In the genomic region with DNA sequence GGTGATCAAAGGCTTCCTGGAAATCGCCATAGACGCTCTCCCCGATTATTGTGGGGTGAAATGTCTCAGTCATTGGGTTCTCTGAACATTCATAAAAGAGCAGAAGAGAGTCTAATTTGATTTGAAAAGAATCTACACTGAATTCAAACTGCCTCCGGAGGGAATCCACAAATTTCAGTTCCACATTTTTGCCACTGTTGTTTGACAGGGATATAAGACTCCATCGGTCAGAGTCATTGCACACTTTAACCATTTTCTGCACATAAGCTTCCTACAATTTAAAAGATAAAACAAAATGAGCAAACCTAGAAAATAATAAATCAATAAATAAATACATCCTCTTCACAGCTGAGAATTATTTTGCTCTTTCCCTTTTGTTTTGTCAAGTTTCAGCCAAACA, we compare ENCODE assay signal across 1 cellular context.
TF ChIP-seq lines count a peak whose summit lies in the region.

No MANE protein-coding gene starts in this region.

TF ChIP-seq in SK-N-SH treated with all-trans-retinoic acid at 6 μM for 48 hours, 23 proteins besides CTCF, POLR2A, EP300 and RAD21 (continued from another document):
- TF ChIP-seq, protein P1, sequence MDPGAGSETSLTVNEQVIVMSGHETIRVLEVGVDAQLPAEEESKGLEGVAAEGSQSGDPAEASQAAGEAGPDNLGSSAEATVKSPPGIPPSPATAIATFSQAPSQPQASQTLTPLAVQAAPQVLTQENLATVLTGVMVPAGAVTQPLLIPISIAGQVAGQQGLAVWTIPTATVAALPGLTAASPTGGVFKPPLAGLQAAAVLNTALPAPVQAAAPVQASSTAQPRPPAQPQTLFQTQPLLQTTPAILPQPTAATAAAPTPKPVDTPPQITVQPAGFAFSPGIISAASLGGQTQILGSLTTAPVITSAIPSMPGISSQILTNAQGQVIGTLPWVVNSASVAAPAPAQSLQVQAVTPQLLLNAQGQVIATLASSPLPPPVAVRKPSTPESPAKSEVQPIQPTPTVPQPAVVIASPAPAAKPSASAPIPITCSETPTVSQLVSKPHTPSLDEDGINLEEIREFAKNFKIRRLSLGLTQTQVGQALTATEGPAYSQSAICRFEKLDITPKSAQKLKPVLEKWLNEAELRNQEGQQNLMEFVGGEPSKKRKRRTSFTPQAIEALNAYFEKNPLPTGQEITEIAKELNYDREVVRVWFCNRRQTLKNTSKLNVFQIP (CRISPR knock-in tag; IDR thresholded peaks at IDR 0.05; ENCODE audit: borderline replicate concordance, low read depth), result no peak
- no peak for TF ChIP-seq PPARA (CRISPR knock-in tag; IDR thresholded peaks at IDR 0.05; ENCODE audit: borderline replicate concordance)
- TF ChIP-seq GLIS3 (CRISPR knock-in tag; IDR thresholded peaks at IDR 0.05), result no peak
- TF ChIP-seq ZNF70 (CRISPR knock-in tag; IDR thresholded peaks at IDR 0.05), result no peak
- no peak for TF ChIP-seq ARNTL (CRISPR knock-in tag; IDR thresholded peaks at IDR 0.05; ENCODE audit: borderline replicate concordance, low read depth)
- TF ChIP-seq, protein P2, sequence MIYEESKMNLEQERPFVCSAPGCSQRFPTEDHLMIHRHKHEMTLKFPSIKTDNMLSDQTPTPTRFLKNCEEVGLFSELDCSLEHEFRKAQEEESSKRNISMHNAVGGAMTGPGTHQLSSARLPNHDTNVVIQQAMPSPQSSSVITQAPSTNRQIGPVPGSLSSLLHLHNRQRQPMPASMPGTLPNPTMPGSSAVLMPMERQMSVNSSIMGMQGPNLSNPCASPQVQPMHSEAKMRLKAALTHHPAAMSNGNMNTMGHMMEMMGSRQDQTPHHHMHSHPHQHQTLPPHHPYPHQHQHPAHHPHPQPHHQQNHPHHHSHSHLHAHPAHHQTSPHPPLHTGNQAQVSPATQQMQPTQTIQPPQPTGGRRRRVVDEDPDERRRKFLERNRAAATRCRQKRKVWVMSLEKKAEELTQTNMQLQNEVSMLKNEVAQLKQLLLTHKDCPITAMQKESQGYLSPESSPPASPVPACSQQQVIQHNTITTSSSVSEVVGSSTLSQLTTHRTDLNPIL (CRISPR knock-in tag; IDR thresholded peaks at IDR 0.05; ENCODE audit: low read depth), result no peak
- TF ChIP-seq ISL1 (CRISPR knock-in tag; IDR thresholded peaks at IDR 0.05), result no peak
- TF ChIP-seq, protein P3, sequence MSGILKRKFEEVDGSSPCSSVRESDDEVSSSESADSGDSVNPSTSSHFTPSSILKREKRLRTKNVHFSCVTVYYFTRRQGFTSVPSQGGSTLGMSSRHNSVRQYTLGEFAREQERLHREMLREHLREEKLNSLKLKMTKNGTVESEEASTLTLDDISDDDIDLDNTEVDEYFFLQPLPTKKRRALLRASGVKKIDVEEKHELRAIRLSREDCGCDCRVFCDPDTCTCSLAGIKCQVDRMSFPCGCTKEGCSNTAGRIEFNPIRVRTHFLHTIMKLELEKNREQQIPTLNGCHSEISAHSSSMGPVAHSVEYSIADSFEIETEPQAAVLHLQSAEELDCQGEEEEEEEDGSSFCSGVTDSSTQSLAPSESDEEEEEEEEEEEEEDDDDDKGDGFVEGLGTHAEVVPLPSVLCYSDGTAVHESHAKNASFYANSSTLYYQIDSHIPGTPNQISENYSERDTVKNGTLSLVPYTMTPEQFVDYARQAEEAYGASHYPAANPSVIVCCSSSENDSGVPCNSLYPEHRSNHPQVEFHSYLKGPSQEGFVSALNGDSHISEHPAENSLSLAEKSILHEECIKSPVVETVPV (CRISPR knock-in tag; IDR thresholded peaks at IDR 0.05), result no peak
- no peak for TF ChIP-seq ESRRG (CRISPR knock-in tag; IDR thresholded peaks at IDR 0.05)
- TF ChIP-seq ZFP30 (CRISPR knock-in tag; IDR thresholded peaks at IDR 0.05), result no peak
- no peak for TF ChIP-seq TOX (CRISPR knock-in tag; IDR thresholded peaks at IDR 0.05; ENCODE audit: borderline replicate concordance)
- TF ChIP-seq RARB (CRISPR knock-in tag; IDR thresholded peaks at IDR 0.05), result no peak
- no peak for TF ChIP-seq ZC3H10 (CRISPR knock-in tag; IDR thresholded peaks at IDR 0.05)
- TF ChIP-seq TCF4 (CRISPR knock-in tag; IDR thresholded peaks at IDR 0.05; ENCODE audit: borderline replicate concordance), result no peak
- TF ChIP-seq, protein P4, sequence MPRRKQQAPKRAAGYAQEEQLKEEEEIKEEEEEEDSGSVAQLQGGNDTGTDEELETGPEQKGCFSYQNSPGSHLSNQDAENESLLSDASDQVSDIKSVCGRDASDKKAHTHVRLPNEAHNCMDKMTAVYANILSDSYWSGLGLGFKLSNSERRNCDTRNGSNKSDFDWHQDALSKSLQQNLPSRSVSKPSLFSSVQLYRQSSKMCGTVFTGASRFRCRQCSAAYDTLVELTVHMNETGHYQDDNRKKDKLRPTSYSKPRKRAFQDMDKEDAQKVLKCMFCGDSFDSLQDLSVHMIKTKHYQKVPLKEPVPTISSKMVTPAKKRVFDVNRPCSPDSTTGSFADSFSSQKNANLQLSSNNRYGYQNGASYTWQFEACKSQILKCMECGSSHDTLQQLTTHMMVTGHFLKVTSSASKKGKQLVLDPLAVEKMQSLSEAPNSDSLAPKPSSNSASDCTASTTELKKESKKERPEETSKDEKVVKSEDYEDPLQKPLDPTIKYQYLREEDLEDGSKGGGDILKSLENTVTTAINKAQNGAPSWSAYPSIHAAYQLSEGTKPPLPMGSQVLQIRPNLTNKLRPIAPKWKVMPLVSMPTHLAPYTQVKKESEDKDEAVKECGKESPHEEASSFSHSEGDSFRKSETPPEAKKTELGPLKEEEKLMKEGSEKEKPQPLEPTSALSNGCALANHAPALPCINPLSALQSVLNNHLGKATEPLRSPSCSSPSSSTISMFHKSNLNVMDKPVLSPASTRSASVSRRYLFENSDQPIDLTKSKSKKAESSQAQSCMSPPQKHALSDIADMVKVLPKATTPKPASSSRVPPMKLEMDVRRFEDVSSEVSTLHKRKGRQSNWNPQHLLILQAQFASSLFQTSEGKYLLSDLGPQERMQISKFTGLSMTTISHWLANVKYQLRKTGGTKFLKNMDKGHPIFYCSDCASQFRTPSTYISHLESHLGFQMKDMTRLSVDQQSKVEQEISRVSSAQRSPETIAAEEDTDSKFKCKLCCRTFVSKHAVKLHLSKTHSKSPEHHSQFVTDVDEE (CRISPR knock-in tag; IDR thresholded peaks at IDR 0.05), result no peak
- no peak for TF ChIP-seq ZNF8 (CRISPR knock-in tag; IDR thresholded peaks at IDR 0.05)
- TF ChIP-seq OSR1 (CRISPR knock-in tag; IDR thresholded peaks at IDR 0.05), result no peak
